Comparison of ENCODE assay signal across 14 cellular contexts in the genomic region with DNA sequence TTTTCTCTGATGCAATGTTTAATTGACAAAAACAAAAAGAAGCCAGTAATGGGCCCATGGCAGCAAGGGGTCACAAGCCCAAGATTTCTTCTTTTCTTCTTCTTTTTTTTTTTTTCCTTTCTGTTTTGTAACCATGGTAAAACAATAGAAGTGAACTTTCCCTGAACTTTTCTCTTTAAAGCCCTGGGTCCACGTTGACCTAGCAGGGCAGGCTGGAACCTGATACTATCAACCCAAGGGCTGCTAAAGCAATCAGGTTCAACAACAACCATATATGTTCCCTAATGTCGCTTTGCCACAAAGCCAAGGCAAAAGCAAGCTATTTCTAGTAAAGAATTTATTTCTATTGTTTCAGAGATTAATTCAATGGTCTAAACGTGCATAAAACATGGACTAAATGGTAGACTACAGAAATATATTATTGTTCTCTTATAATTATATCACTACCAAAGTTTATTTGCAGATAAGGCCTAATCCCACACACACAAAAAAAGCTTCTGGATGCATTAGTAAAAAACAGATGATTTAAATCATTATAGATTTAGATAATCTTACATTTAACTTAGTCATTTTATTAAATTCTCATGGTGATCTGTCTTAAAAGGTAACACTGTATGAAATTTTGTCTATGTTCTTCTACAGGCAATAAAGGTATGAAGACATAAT.
DNase-seq lines count a peak whose midpoint lies in the region; ATAC-seq and TF ChIP-seq lines count a peak whose summit lies in the region.
"Had no signal": no experiment of that assay in that cellular context is flagged by ENCODE, and none has a peak within 500 bp of the region (broad histone marks: within the 10 kb centered on the region; RNA-seq: fewer than 3 reads in every experiment).

No MANE protein-coding gene starts in this region.

- no peaks in the 10 kb centered on the region for H3K9me3 Mint-ChIP-seq in activated T-cell treated with anti-CD3 and anti-CD28 coated beads, Interleukin-2, amount 50 U/mL, for 4 hours
- H3K9me3 Mint-ChIP-seq: activated CD4-positive, alpha-beta T cell treated with anti-CD3 and anti-CD28 coated beads, Interleukin-2, amount 10 ng/mL, durations not matched to agents 24 days and 14 days; dendritic cell treated with granulocyte-macrophage colony-stimulating factor and Interleukin-4, amounts not matched to agents 40 ng/mL and 50 ng/mL, for 4 days had no signal

- no peaks in the 10 kb centered on the region for H3K27me3 Mint-ChIP-seq in activated T-cell treated with anti-CD3 and anti-CD28 coated beads, Interleukin-2, amount 50 U/mL, for 4 hours (ENCODE audit: low read depth)
- H3K27me3 Mint-ChIP-seq: activated CD4-positive, alpha-beta T cell treated with anti-CD3 and anti-CD28 coated beads, Interleukin-2, amount 10 ng/mL, durations not matched to agents 24 days and 14 days; dendritic cell treated with granulocyte-macrophage colony-stimulating factor and Interleukin-4, amounts not matched to agents 40 ng/mL and 50 ng/mL, for 4 days had no signal

- no peak for ATAC-seq in activated T-cell treated with anti-CD3 and anti-CD28 coated beads, Interleukin-2, amount 50 U/mL, for 4 hours

- TF ChIP-seq CTCF in Peyer's patch (IDR thresholded peaks at IDR 0.05) (no peak), tibial artery (IDR thresholded peaks at IDR 0.05) (no peak)

- no peaks in the 10 kb centered on the region for H3K27me3 ChIP-seq in Peyer's patch
- H3K27me3 ChIP-seq in tibial artery = no peaks in the 10 kb centered on the region
- H3K27me3 ChIP-seq: testis had no signal

- H3K4me3 Mint-ChIP-seq in activated T-cell treated with anti-CD3 and anti-CD28 coated beads, Interleukin-2, amount 50 U/mL, for 4 hours = no peak overlapping the region
- H3K4me3 Mint-ChIP-seq: activated CD4-positive, alpha-beta T cell treated with anti-CD3 and anti-CD28 coated beads, Interleukin-2, amount 10 ng/mL, durations not matched to agents 24 days and 14 days; dendritic cell treated with granulocyte-macrophage colony-stimulating factor and Interleukin-4, amounts not matched to agents 40 ng/mL and 50 ng/mL, for 4 days had no signal

- H3K36me3 ChIP-seq in Peyer's patch = no peaks in the 10 kb centered on the region
- H3K36me3 ChIP-seq in tibial artery = no peaks in the 10 kb centered on the region

- H3K9me3 ChIP-seq in Peyer's patch (no peaks in the 10 kb centered on the region), tibial artery (no peaks in the 10 kb centered on the region)
- H3K9me3 ChIP-seq: testis had no signal

- H3K4me3 ChIP-seq in Peyer's patch (no peak overlapping the region), tibial artery (no peak overlapping the region)
- H3K4me3 ChIP-seq: testis had no signal

- no peak for TF ChIP-seq POLR2A in Peyer's patch (IDR thresholded peaks at IDR 0.05)

- intact Hi-C loops in tibial artery (cut with DNase I; ENCODE audit: low total_unique reads) = no loop called here

- H3K27ac ChIP-seq in Peyer's patch = no peak overlapping the region
- H3K27ac ChIP-seq in tibial artery = no peak overlapping the region
- H3K27ac ChIP-seq: testis had no signal

- no peaks in the 10 kb centered on the region for H3K4me1 Mint-ChIP-seq in activated T-cell treated with anti-CD3 and anti-CD28 coated beads, Interleukin-2, amount 50 U/mL, for 4 hours (ENCODE audit: low read depth)
- H3K4me1 Mint-ChIP-seq: activated CD4-positive, alpha-beta T cell treated with anti-CD3 and anti-CD28 coated beads, Interleukin-2, amount 10 ng/mL, durations not matched to agents 24 days and 14 days had no signal

- H3K36me3 Mint-ChIP-seq in activated T-cell treated with anti-CD3 and anti-CD28 coated beads, Interleukin-2, amount 50 U/mL, for 4 hours (ENCODE audit: insufficient read depth) = no peaks in the 10 kb centered on the region

- H3K4me1 ChIP-seq in Peyer's patch (peaks cover 0 to 10% (median 0%) of the 10 kb centered on the region in 4 donors), tibial artery (no peaks in the 10 kb centered on the region)
- H3K4me1 ChIP-seq: testis had no signal

- DNase-seq in NCI-H2107 treated with DMSO at 0.1 percent for 48 hours (lab: John Stamatoyannopoulos, UW; ENCODE audit: unreplicated experiment) = peak; percentile 7
- no peak for DNase-seq in NCI-H2107 (lab: John Stamatoyannopoulos, UW)
- DNase-seq in Peyer's patch = peak in 2 of 3 donors; percentile 47 to 48
- DNase-seq in glomerular endothelial cell (ENCODE audit: extremely low read depth, low read depth, low spot score) = peak; percentile 25
- DNase-seq in retina = peak; percentile 79
- DNase-seq in tibial artery = no peak
- DNase-seq in activated naive CD4-positive, alpha-beta T cell treated with anti-CD3 and anti-CD28 coated beads, Interleukin-2, amount 50 U/mL, for 16 hours = no peak
- no peak for DNase-seq in activated T-cell treated with anti-CD3 and anti-CD28 coated beads, Interleukin-2, amount 50 U/mL, for 4 hours
- DNase-seq: activated CD4-positive, alpha-beta T cell treated with anti-CD3 and anti-CD28 coated beads, Interleukin-2, amount 10 ng/mL, durations not matched to agents 24 days and 14 days; activated naive CD4-positive, alpha-beta T cell treated with Interleukin-2 at 50 U/mL for 16 hours; glutamatergic neuron; NCI-H524; testis had no signal

Comparison
In these comparisons a context has a peak if more than half of its experiments do, and no peak if none do; other contexts are left out.
1. DNase-seq: peak in NCI-H2107 treated with DMSO at 0.1 percent for 48 hours (single experiment), Peyer's patch (2 of 3), glomerular endothelial cell (single experiment) and retina (single experiment); none in NCI-H2107 (single experiment), tibial artery (0 of 2), activated naive CD4-positive, alpha-beta T cell treated with anti-CD3 and anti-CD28 coated beads, Interleukin-2, amount 50 U/mL, for 16 hours (single experiment) and activated T-cell treated with anti-CD3 and anti-CD28 coated beads, Interleukin-2, amount 50 U/mL, for 4 hours (single experiment).